Comparison of ENCODE assay signal across 8 cellular contexts in genomic region chr4:75513529-75514130, GRCh38. TPM values are rescaled to one million over a fixed set of nuclear protein-coding genes. Genes with fewer than 3 reads are reported as not detected.
DNase-seq lines count a peak whose midpoint lies in the region; ATAC-seq and TF ChIP-seq lines count a peak whose summit lies in the region.

No MANE protein-coding gene starts in this region.

- peak overlapping the region; percentile 88 for H3K4me3 ChIP-seq in SJCRH30
- H3K4me3 ChIP-seq in gastrocnemius medialis: peak overlapping the region; percentile 86 to 93 (median 88)

- H3K9me3 ChIP-seq in SJCRH30 (replicated peaks) (no peaks in the 10 kb centered on the region), gastrocnemius medialis (no peaks in the 10 kb centered on the region)

- no peak for TF ChIP-seq POLR2A in gastrocnemius medialis (IDR thresholded peaks at IDR 0.05)

- peak overlapping the region; percentile 81 for H3K27ac ChIP-seq in SJCRH30
- peak overlapping the region; percentile 95 to 96 (median 95) for H3K27ac ChIP-seq in gastrocnemius medialis

- peak in 1 of 2 donors; percentile 4 for ATAC-seq in gastrocnemius medialis
- ATAC-seq in HG02588 (IDR thresholded peaks at IDR 0.05; ENCODE audit: unreplicated experiment): no peak

- DNase-seq in NCI-H146 (lab: John Stamatoyannopoulos, UW) (peak; percentile 39), NCI-H146 treated with DMSO at 0.1 percent for 48 hours (lab: John Stamatoyannopoulos, UW; ENCODE audit: unreplicated experiment) (no peak), SJCRH30 (no peak), glomerular visceral epithelial cell (ENCODE audit: extremely low spot score) (peak; percentile 4), gastrocnemius medialis (no peak), NCI-H2107 treated with DMSO at 0.1 percent for 48 hours (lab: John Stamatoyannopoulos, UW; ENCODE audit: unreplicated experiment) (no peak), GOT3 (lab: John Stamatoyannopoulos, UW) (no peak)

- H3K27me3 ChIP-seq in SJCRH30 (no peaks in the 10 kb centered on the region), gastrocnemius medialis (no peaks in the 10 kb centered on the region)

- H3K36me3 ChIP-seq in SJCRH30: peaks cover 25% of the 10 kb centered on the region
- peaks cover 0 to 23% of the 10 kb centered on the region in 2 donors for H3K36me3 ChIP-seq in gastrocnemius medialis

- H3K4me1 ChIP-seq in SJCRH30: peaks cover 13% of the 10 kb centered on the region; the same call in 1 of the 2 replicates
- peaks cover 56 to 60% of the 10 kb centered on the region in 2 donors for H3K4me1 ChIP-seq in gastrocnemius medialis

- no peak for TF ChIP-seq CTCF in gastrocnemius medialis (IDR thresholded peaks at IDR 0.05 in 4 of 5, conservative IDR thresholded peaks at IDR 0.05 in 1 of 5)

- intact Hi-C loops in gastrocnemius medialis (cut with DNase I; ENCODE audit: low total_unique reads): loop anchor here (2.0 to 10.0 kb wide), 4 partner anchors 211 to 1643 kb away; partner anchors contain the start of genes CCNG2, NAAA, PARM1 and USO1

- in situ Hi-C loops in gastrocnemius medialis (cut with MboI; ENCODE audit: low sequenced_read_pairs in 4 of 4): no loop called here

RNA-seq across cellular contexts. Expression of gene RCHY1, which starts 0.6 kb away (rescaled TPM):
- total RNA-seq in SJCRH30 (2014; rRNA removed; shearing (Covaris generic)): 69.7 and 71.5 TPM in 2 replicates
- 10 to 100 TPM; 14.0 to 18.7 (median 15.8) TPM for total RNA-seq in gastrocnemius medialis

RNA-seq across cellular contexts. Expression of gene THAP6, which starts 0.6 kb away (rescaled TPM):
- total RNA-seq in SJCRH30 (2014; rRNA removed; shearing (Covaris generic)): 20.3 and 22.1 TPM in 2 replicates
- 10 to 100 TPM in 3 of 4 donors, 1 to 10 TPM in 1; 6.0 to 27.3 (median 13.9) TPM for total RNA-seq in gastrocnemius medialis

RNA-seq across cellular contexts. Expression of gene ODAPH, which starts 42.2 kb away (rescaled TPM):
- total RNA-seq in SJCRH30 (2014; rRNA removed; shearing (Covaris generic)): 0.08 TPM in 1 of 2 replicates, not detected in the other
- total RNA-seq in gastrocnemius medialis: not detected

Comparison
In these comparisons a context has a peak if more than half of its experiments do, and no peak if none do; other contexts are left out.
1. DNase-seq: peak in NCI-H146 (single experiment) and glomerular visceral epithelial cell (single experiment); none in NCI-H146 treated with DMSO at 0.1 percent for 48 hours (single experiment), SJCRH30 (0 of 2), gastrocnemius medialis (0 of 2), NCI-H2107 treated with DMSO at 0.1 percent for 48 hours (single experiment) and GOT3 (single experiment).